Comparison of ENCODE assay signal across 37 cellular contexts in the genomic region with DNA sequence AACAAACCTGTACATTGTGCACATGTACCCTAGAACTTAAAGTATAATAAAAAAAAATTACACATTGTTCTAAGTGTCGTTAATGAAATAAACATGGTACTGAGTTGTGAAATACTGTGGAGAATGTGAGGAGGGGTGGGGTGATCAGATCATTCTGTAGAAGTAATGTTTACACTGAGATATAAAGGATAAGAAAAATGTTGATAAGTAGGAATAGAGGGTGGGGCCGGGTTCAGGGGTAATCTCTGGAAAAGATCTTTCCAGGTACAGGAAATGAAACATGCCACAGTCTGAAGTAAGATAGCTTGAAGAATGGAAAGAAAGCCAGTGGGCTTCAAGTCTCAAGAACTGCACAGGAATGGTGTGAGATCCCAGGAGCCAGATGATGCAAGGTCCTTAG.
"Had no signal": no experiment of that assay in that cellular context is flagged by ENCODE, and none has a peak within 500 bp of the region (broad histone marks: within the 10 kb centered on the region; RNA-seq: fewer than 3 reads in every experiment).

No MANE protein-coding gene starts in this region.

- H3K4me3 ChIP-seq: adrenal gland, body of pancreas, breast epithelium had no signal

- ATAC-seq: activated CD8-positive, alpha-beta T cell treated with anti-CD3 and anti-CD28 coated beads for 36 hours; activated naive CD4-positive, alpha-beta T cell treated with anti-CD3 and anti-CD28 coated beads, Interleukin-2, amount 50 U/mL, for 72 hours; activated T-cell treated with anti-CD3 and anti-CD28 coated beads, Interleukin-2, amount 50 U/mL, for 4 hours; activated T-cell treated with anti-CD3 and anti-CD28 coated beads, Interleukin-2, amount 50 U/mL, for 72 hours; activated T-helper 17 cell treated with anti-CD3 and anti-CD28 coated beads, Interleukin-2, amount 50 U/mL, for 72 hours; body of pancreas had no signal

- H3K27ac Mint-ChIP-seq: activated B cell treated with CpG ODN at 0.5 μM for 24 hours; activated CD4-positive, alpha-beta memory T cell treated with anti-CD3 and anti-CD28 coated beads for 36 hours; activated CD4-positive, alpha-beta T cell treated with anti-CD3 and anti-CD28 coated beads, Interleukin-2, amount 10 ng/mL, durations not matched to agents 24 days and 14 days; activated CD8-positive, alpha-beta T cell treated with anti-CD3 and anti-CD28 coated beads for 36 hours; activated naive CD4-positive, alpha-beta T cell treated with anti-CD3 and anti-CD28 coated beads for 36 hours; activated naive CD4-positive, alpha-beta T cell treated with anti-CD3 and anti-CD28 coated beads, Interleukin-2, amount 50 U/mL, for 72 hours; activated naive CD8-positive, alpha-beta T cell treated with anti-CD3 and anti-CD28 coated beads for 36 hours; activated T-cell treated with anti-CD3 and anti-CD28 coated beads, Interleukin-2, amount 50 U/mL, for 72 hours; activated T-helper 1 cell treated with anti-CD3 and anti-CD28 coated beads, Interleukin-12 subunit alpha, Interleukin-12 subunit beta, Interleukin-2, Interleukin-4 antibody, amounts not matched to agents 30 ng/mL and 10 ng/mL and 1 ng/mL, durations not matched to agents 14 hours and 24 hours and 36 hours; activated T-helper 17 cell treated with anti-CD3 and anti-CD28 coated beads, Interleukin-2, amount 50 U/mL, for 72 hours; T-helper 1 cell treated with Interleukin-12 subunit alpha and Interleukin-12 subunit beta and Interleukin-4 antibody, amounts not matched to agents 30 μg/mL and 1 μg/mL, for 36 hours; T-helper 2 cell treated with Interferon-gamma antibody and Interleukin-4, amounts not matched to agents 5 μg/mL and 100 μg/mL, for 36 hours had no signal

- H3K9me3 Mint-ChIP-seq: activated B cell treated with CpG ODN at 0.5 μM for 24 hours; activated CD4-positive, alpha-beta T cell treated with anti-CD3 and anti-CD28 coated beads, Interleukin-2, amount 10 ng/mL, durations not matched to agents 24 days and 14 days; activated T-helper 17 cell treated with anti-CD3 and anti-CD28 coated beads, Interleukin-2, amount 50 U/mL, for 72 hours; T-helper 1 cell treated with Interleukin-12 subunit alpha and Interleukin-12 subunit beta and Interleukin-4 antibody, amounts not matched to agents 30 μg/mL and 1 μg/mL, for 36 hours had no signal

- H3K27me3 ChIP-seq: adrenal gland, body of pancreas, brain microvascular endothelial cell, breast epithelium had no signal

- DNase-seq: activated B cell treated with CpG ODN at 0.5 μM for 24 hours; activated CD4-positive, alpha-beta memory T cell treated with anti-CD3 and anti-CD28 coated beads for 36 hours; activated CD4-positive, alpha-beta T cell treated with anti-CD3 and anti-CD28 coated beads for 4 hours; activated CD4-positive, alpha-beta T cell treated with anti-CD3 and anti-CD28 coated beads, Interleukin-2, amount 10 ng/mL, durations not matched to agents 24 days and 14 days; activated CD4-positive, alpha-beta T cell treated with anti-CD3 and anti-CD28 coated beads, Interleukin-2, amount 50 U/mL, for 1 hour; activated CD4-positive, alpha-beta T cell treated with anti-CD3 and anti-CD28 coated beads, Interleukin-2, amount 50 U/mL, for 4 hours; activated CD4-positive, CD25-positive, alpha-beta regulatory T cell treated with anti-CD3 and anti-CD28 coated beads, Interleukin-2, amount 50 U/mL, for 72 hours; activated CD8-positive, alpha-beta memory T cell treated with anti-CD3 and anti-CD28 coated beads, Interleukin-2, amount 50 U/mL, for 4 hours; activated CD8-positive, alpha-beta T cell treated with anti-CD3 and anti-CD28 coated beads for 36 hours; activated effector memory CD4-positive, alpha-beta T cell treated with anti-CD3 and anti-CD28 coated beads, Interleukin-2, amount 50 U/mL, for 16 hours; activated gamma-delta T cell treated with Interleukin-2 at 50 U/mL for 16 hours; activated naive CD4-positive, alpha-beta T cell; activated naive CD4-positive, alpha-beta T cell treated with anti-CD3 and anti-CD28 coated beads for 36 hours; activated naive CD4-positive, alpha-beta T cell treated with anti-CD3 and anti-CD28 coated beads, Interleukin-2, amount 50 U/mL, for 16 hours; activated naive CD8-positive, alpha-beta T cell treated with anti-CD3 and anti-CD28 coated beads for 36 hours; activated T-cell treated with anti-CD3 and anti-CD28 coated beads for 4 hours; activated T-cell treated with anti-CD3 and anti-CD28 coated beads, Interleukin-2, amount 50 U/mL, for 1 hour; activated T-cell treated with anti-CD3 and anti-CD28 coated beads, Interleukin-2, amount 50 U/mL, for 4 hours; activated T-cell treated with anti-CD3 and anti-CD28 coated beads, Interleukin-2, amount 50 U/mL, for 72 hours; adrenal gland; amniotic stem cell; aorta; body of pancreas; brain microvascular endothelial cell; central memory CD4-positive, alpha-beta T cell; T-helper 1 cell; T-helper 2 cell; T-helper 9 cell had no signal

- H3K4me1 Mint-ChIP-seq: activated B cell treated with CpG ODN at 0.5 μM for 24 hours; activated CD4-positive, alpha-beta T cell treated with anti-CD3 and anti-CD28 coated beads, Interleukin-2, amount 10 ng/mL, durations not matched to agents 24 days and 14 days; activated naive CD8-positive, alpha-beta T cell treated with anti-CD3 and anti-CD28 coated beads for 36 hours; activated T-helper 17 cell treated with anti-CD3 and anti-CD28 coated beads, Interleukin-2, amount 50 U/mL, for 72 hours had no signal

- H3K36me3 Mint-ChIP-seq: activated CD4-positive, alpha-beta memory T cell treated with anti-CD3 and anti-CD28 coated beads for 36 hours; activated naive CD4-positive, alpha-beta T cell treated with anti-CD3 and anti-CD28 coated beads, Interleukin-2, amount 50 U/mL, for 72 hours; activated naive CD8-positive, alpha-beta T cell treated with anti-CD3 and anti-CD28 coated beads for 36 hours had no signal

- H3K4me3 Mint-ChIP-seq: activated B cell treated with CpG ODN at 0.5 μM for 24 hours; activated CD4-positive, alpha-beta memory T cell treated with anti-CD3 and anti-CD28 coated beads for 36 hours; activated CD4-positive, alpha-beta T cell treated with anti-CD3 and anti-CD28 coated beads, Interleukin-2, amount 10 ng/mL, durations not matched to agents 24 days and 14 days; activated CD8-positive, alpha-beta T cell treated with anti-CD3 and anti-CD28 coated beads for 36 hours; activated naive CD4-positive, alpha-beta T cell treated with anti-CD3 and anti-CD28 coated beads for 36 hours; activated naive CD8-positive, alpha-beta T cell treated with anti-CD3 and anti-CD28 coated beads for 36 hours; activated T-cell treated with anti-CD3 and anti-CD28 coated beads, Interleukin-2, amount 50 U/mL, for 4 hours; activated T-cell treated with anti-CD3 and anti-CD28 coated beads, Interleukin-2, amount 50 U/mL, for 72 hours; activated T-helper 1 cell treated with anti-CD3 and anti-CD28 coated beads, Interleukin-12 subunit alpha, Interleukin-12 subunit beta, Interleukin-2, Interleukin-4 antibody, amounts not matched to agents 30 ng/mL and 10 ng/mL and 1 ng/mL, durations not matched to agents 14 hours and 24 hours and 36 hours; activated T-helper 17 cell treated with anti-CD3 and anti-CD28 coated beads, Interleukin-2, amount 50 U/mL, for 72 hours; T-helper 1 cell treated with Interleukin-12 subunit alpha and Interleukin-12 subunit beta and Interleukin-4 antibody, amounts not matched to agents 30 μg/mL and 1 μg/mL, for 36 hours; T-helper 2 cell treated with Interferon-gamma antibody and Interleukin-4, amounts not matched to agents 5 μg/mL and 100 μg/mL, for 36 hours had no signal

- H3K9me3 ChIP-seq: adrenal gland, body of pancreas, breast epithelium had no signal

- H3K27ac ChIP-seq: adrenal gland, body of pancreas, brain microvascular endothelial cell, breast epithelium, VCaP had no signal

- H3K4me1 ChIP-seq: adrenal gland, body of pancreas, breast epithelium had no signal

- FAIRE-seq: astrocyte, TTC549 had no signal

- H3K36me3 ChIP-seq: adrenal gland, brain microvascular endothelial cell, breast epithelium had no signal

- H3K27me3 Mint-ChIP-seq: activated B cell treated with CpG ODN at 0.5 μM for 24 hours; activated CD4-positive, alpha-beta memory T cell treated with anti-CD3 and anti-CD28 coated beads for 36 hours; activated CD4-positive, alpha-beta T cell treated with anti-CD3 and anti-CD28 coated beads, Interleukin-2, amount 10 ng/mL, durations not matched to agents 24 days and 14 days; activated CD8-positive, alpha-beta T cell treated with anti-CD3 and anti-CD28 coated beads for 36 hours; activated naive CD8-positive, alpha-beta T cell treated with anti-CD3 and anti-CD28 coated beads for 36 hours; activated T-helper 17 cell treated with anti-CD3 and anti-CD28 coated beads, Interleukin-2, amount 50 U/mL, for 72 hours had no signal
